36 cellular contexts compared by ENCODE assay signal in the genomic region with DNA sequence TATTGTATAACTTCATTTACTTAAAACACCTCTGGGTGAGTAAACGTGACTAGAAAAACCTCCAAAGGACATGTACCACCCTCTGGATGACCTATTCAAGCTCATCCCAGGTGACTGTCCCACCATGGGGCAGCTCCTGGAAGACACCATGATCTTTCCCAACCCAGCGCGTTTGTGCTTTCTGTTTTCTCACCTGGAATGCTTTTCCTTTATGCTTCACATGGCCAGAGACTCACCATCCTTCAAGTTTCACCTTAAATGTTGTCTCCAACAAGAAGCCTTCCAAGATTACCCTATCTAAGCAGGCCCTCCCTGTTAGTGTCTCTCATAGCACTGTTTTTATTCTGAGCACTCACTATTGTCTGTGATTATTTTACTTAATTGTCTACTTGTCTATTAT. TPM values are rescaled to one million over a fixed set of nuclear protein-coding genes. Genes with fewer than 3 reads are reported as not detected.
"Had no signal": no experiment of that assay in that cellular context is flagged by ENCODE, and none has a peak within 500 bp of the region (broad histone marks: within the 10 kb centered on the region; RNA-seq: fewer than 3 reads in every experiment).

No MANE protein-coding gene starts in this region.

- ATAC-seq: activated CD8-positive, alpha-beta T cell treated with anti-CD3 and anti-CD28 coated beads for 36 hours; activated naive CD4-positive, alpha-beta T cell treated with anti-CD3 and anti-CD28 coated beads, Interleukin-2, amount 50 U/mL, for 72 hours; activated T-cell treated with anti-CD3 and anti-CD28 coated beads, Interleukin-2, amount 50 U/mL, for 4 hours; activated T-cell treated with anti-CD3 and anti-CD28 coated beads, Interleukin-2, amount 50 U/mL, for 72 hours; activated T-helper 17 cell treated with anti-CD3 and anti-CD28 coated beads, Interleukin-2, amount 50 U/mL, for 72 hours; body of pancreas had no signal

- H3K27ac ChIP-seq: adrenal gland, body of pancreas, brain microvascular endothelial cell, VCaP had no signal

- H3K36me3 ChIP-seq: adrenal gland, brain microvascular endothelial cell, breast epithelium had no signal

- H3K27me3 ChIP-seq: adrenal gland, body of pancreas, brain microvascular endothelial cell, breast epithelium had no signal

- H3K4me1 ChIP-seq: body of pancreas had no signal

- H3K9me3 ChIP-seq: adrenal gland, body of pancreas, breast epithelium had no signal

- DNase-seq: activated B cell treated with CpG ODN at 0.5 μM for 24 hours; activated CD4-positive, alpha-beta memory T cell treated with anti-CD3 and anti-CD28 coated beads for 36 hours; activated CD4-positive, alpha-beta T cell treated with anti-CD3 and anti-CD28 coated beads for 4 hours; activated CD4-positive, alpha-beta T cell treated with anti-CD3 and anti-CD28 coated beads, Interleukin-2, amount 10 ng/mL, durations not matched to agents 24 days and 14 days; activated CD4-positive, alpha-beta T cell treated with anti-CD3 and anti-CD28 coated beads, Interleukin-2, amount 50 U/mL, for 1 hour; activated CD4-positive, alpha-beta T cell treated with anti-CD3 and anti-CD28 coated beads, Interleukin-2, amount 50 U/mL, for 4 hours; activated CD4-positive, CD25-positive, alpha-beta regulatory T cell treated with anti-CD3 and anti-CD28 coated beads, Interleukin-2, amount 50 U/mL, for 72 hours; activated CD8-positive, alpha-beta memory T cell treated with anti-CD3 and anti-CD28 coated beads, Interleukin-2, amount 50 U/mL, for 4 hours; activated CD8-positive, alpha-beta T cell treated with anti-CD3 and anti-CD28 coated beads for 36 hours; activated effector memory CD4-positive, alpha-beta T cell treated with anti-CD3 and anti-CD28 coated beads, Interleukin-2, amount 50 U/mL, for 16 hours; activated gamma-delta T cell treated with Interleukin-2 at 50 U/mL for 16 hours; activated naive CD4-positive, alpha-beta T cell; activated naive CD4-positive, alpha-beta T cell treated with anti-CD3 and anti-CD28 coated beads for 36 hours; activated naive CD4-positive, alpha-beta T cell treated with anti-CD3 and anti-CD28 coated beads, Interleukin-2, amount 50 U/mL, for 16 hours; activated naive CD8-positive, alpha-beta T cell treated with anti-CD3 and anti-CD28 coated beads for 36 hours; activated T-cell treated with anti-CD3 and anti-CD28 coated beads for 4 hours; activated T-cell treated with anti-CD3 and anti-CD28 coated beads, Interleukin-2, amount 50 U/mL, for 1 hour; activated T-cell treated with anti-CD3 and anti-CD28 coated beads, Interleukin-2, amount 50 U/mL, for 4 hours; activated T-cell treated with anti-CD3 and anti-CD28 coated beads, Interleukin-2, amount 50 U/mL, for 72 hours; adrenal gland; amniotic stem cell; aorta; body of pancreas; brain microvascular endothelial cell; central memory CD4-positive, alpha-beta T cell; T-helper 1 cell; T-helper 2 cell; T-helper 9 cell had no signal

- H3K4me3 ChIP-seq: adrenal gland, body of pancreas, breast epithelium had no signal

RNA-seq across cellular contexts. Expression of gene CYP4B1, which starts 11.1 kb away (rescaled TPM):
- total RNA-seq: activated B cell treated with CpG ODN at 0.5 μM for 24 hours; activated CD4-positive, alpha-beta memory T cell treated with anti-CD3 and anti-CD28 coated beads for 36 hours; activated CD4-positive, alpha-beta T cell treated with anti-CD3 and anti-CD28 coated beads, Interleukin-2, amount 10 ng/mL, durations not matched to agents 24 days and 14 days; activated CD8-positive, alpha-beta memory T cell treated with anti-CD3 and anti-CD28 coated beads for 36 hours; activated CD8-positive, alpha-beta T cell treated with anti-CD3 and anti-CD28 coated beads for 36 hours; activated naive CD4-positive, alpha-beta T cell treated with anti-CD3 and anti-CD28 coated beads for 36 hours; activated naive CD4-positive, alpha-beta T cell treated with anti-CD3 and anti-CD28 coated beads, Interleukin-2, amount 50 U/mL, for 72 hours; activated naive CD8-positive, alpha-beta T cell treated with anti-CD3 and anti-CD28 coated beads for 36 hours; activated T-cell treated with anti-CD3 and anti-CD28 coated beads, Interleukin-2, amount 50 U/mL, for 72 hours; activated T-helper 1 cell treated with anti-CD3 and anti-CD28 coated beads, Interleukin-12 subunit alpha, Interleukin-12 subunit beta, Interleukin-2, Interleukin-4 antibody, amounts not matched to agents 30 ng/mL and 10 ng/mL and 1 ng/mL, durations not matched to agents 14 hours and 24 hours and 36 hours; astrocyte; cardiac septum had no signal
